ENCODE assay signal across 1 cellular context in the genomic region with DNA sequence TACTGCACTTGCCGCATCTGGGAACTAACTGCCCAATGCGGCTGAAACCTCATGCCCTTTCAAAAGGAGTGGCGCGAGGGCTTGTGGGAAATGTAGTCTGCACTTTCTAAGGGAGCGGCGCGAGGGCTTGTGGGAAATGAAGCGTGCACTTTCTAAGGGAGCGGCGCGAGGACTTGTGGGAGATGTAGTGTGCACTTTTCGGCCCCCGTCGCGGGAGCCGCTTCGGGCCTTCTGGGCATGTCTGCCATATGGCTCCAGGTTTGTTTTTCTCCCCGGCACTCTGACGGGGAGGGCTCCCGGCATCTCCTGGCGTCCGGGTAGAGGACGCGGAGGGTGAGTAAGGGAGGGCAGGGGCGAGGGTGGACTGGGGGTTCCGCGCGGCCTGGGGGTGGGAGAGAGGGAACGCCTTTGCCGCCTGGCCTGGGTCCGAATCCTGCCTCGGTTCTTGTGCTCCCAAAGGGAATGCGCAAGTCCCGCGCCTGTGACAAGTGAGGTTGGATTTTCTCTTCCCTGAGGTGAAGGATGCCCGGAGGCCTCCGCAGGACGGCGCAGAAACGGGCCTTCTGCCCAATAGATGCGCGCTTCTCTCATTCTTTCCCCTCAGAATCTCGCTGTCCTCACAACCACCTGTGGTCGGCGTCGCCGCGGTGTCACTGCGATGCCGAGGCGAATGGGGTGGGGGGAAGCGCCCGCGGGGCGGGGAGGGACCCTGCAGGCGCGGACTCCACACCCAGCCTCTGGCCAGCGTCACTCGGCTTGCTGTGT.
A peak's percentile ranks its signal among the peaks of the same experiment; 100 is the strongest.
TF ChIP-seq lines count a peak whose summit lies in the region.

A gene (plus strand): TSS at position 180 of the 765 bp plus-strand sequence. CDS start 2,281 bp downstream, outside the sequence.

TF ChIP-seq in HEK293, 187 proteins besides CTCF, POLR2A, EP300 and RAD21 (continued from another document):
- TF ChIP-seq, protein P1, sequence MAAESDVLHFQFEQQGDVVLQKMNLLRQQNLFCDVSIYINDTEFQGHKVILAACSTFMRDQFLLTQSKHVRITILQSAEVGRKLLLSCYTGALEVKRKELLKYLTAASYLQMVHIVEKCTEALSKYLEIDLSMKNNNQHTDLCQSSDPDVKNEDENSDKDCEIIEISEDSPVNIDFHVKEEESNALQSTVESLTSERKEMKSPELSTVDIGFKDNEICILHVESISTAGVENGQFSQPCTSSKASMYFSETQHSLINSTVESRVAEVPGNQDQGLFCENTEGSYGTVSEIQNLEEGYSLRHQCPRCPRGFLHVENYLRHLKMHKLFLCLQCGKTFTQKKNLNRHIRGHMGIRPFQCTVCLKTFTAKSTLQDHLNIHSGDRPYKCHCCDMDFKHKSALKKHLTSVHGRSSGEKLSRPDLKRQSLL (tag by site-specific recombination; IDR thresholded peaks at IDR 0.05): 0 out of 2 replicates have a peak, but pooled peaks have one; percentile 14
- peak; percentile 59 for TF ChIP-seq GLIS1 (tag by site-specific recombination; IDR thresholded peaks at IDR 0.05)
- TF ChIP-seq, protein P2, sequence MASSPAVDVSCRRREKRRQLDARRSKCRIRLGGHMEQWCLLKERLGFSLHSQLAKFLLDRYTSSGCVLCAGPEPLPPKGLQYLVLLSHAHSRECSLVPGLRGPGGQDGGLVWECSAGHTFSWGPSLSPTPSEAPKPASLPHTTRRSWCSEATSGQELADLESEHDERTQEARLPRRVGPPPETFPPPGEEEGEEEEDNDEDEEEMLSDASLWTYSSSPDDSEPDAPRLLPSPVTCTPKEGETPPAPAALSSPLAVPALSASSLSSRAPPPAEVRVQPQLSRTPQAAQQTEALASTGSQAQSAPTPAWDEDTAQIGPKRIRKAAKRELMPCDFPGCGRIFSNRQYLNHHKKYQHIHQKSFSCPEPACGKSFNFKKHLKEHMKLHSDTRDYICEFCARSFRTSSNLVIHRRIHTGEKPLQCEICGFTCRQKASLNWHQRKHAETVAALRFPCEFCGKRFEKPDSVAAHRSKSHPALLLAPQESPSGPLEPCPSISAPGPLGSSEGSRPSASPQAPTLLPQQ (tag by site-specific recombination; IDR thresholded peaks at IDR 0.05): peak; percentile 38; the same call in 1 of the 2 replicates
- TF ChIP-seq TCF7L2 (IDR thresholded peaks at IDR 0.05; ENCODE audit: borderline replicate concordance, low read depth, low read length): no peak
- TF ChIP-seq, protein P3, sequence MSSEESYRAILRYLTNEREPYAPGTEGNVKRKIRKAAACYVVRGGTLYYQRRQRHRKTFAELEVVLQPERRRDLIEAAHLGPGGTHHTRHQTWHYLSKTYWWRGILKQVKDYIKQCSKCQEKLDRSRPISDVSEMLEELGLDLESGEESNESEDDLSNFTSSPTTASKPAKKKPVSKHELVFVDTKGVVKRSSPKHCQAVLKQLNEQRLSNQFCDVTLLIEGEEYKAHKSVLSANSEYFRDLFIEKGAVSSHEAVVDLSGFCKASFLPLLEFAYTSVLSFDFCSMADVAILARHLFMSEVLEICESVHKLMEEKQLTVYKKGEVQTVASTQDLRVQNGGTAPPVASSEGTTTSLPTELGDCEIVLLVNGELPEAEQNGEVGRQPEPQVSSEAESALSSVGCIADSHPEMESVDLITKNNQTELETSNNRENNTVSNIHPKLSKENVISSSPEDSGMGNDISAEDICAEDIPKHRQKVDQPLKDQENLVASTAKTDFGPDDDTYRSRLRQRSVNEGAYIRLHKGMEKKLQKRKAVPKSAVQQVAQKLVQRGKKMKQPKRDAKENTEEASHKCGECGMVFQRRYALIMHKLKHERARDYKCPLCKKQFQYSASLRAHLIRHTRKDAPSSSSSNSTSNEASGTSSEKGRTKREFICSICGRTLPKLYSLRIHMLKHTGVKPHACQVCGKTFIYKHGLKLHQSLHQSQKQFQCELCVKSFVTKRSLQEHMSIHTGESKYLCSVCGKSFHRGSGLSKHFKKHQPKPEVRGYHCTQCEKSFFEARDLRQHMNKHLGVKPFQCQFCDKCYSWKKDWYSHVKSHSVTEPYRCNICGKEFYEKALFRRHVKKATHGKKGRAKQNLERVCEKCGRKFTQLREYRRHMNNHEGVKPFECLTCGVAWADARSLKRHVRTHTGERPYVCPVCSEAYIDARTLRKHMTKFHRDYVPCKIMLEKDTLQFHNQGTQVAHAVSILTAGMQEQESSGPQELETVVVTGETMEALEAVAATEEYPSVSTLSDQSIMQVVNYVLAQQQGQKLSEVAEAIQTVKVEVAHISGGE (tag by site-specific recombination; conservative IDR thresholded peaks at IDR 0.05; ENCODE audit: low read depth): peak; percentile 33; the same call in 1 of the 2 replicates
- TF ChIP-seq ZNF2 (tag by site-specific recombination; IDR thresholded peaks at IDR 0.05): peak; percentile 28; the same call in 1 of the 2 replicates
- peak; percentile 37; the same call in 1 of the 2 replicates for TF ChIP-seq YY1 (tag by site-specific recombination; IDR thresholded peaks at IDR 0.05)
- 0 out of 2 replicates have a peak, but pooled peaks have one; percentile 11 for TF ChIP-seq ZNF324 (tag by site-specific recombination; IDR thresholded peaks at IDR 0.05)
- peak; percentile 46; the same call in 1 of the 2 replicates for TF ChIP-seq ZSCAN30 (tag by site-specific recombination; IDR thresholded peaks at IDR 0.05)
- no peak for TF ChIP-seq ZNF48 (tag by site-specific recombination; IDR thresholded peaks at IDR 0.05)
- TF ChIP-seq ZNF510 (tag by site-specific recombination; IDR thresholded peaks at IDR 0.05; ENCODE audit: insufficient replicate concordance): no peak
- TF ChIP-seq GFI1B (tag by site-specific recombination; IDR thresholded peaks at IDR 0.05): no peak
- peak; percentile 33; the same call in 1 of the 2 replicates for TF ChIP-seq ZNF629 (tag by site-specific recombination; IDR thresholded peaks at IDR 0.05)
- TF ChIP-seq ZBTB17 (tag by site-specific recombination; IDR thresholded peaks at IDR 0.05): no peak; the same call in 1 of the 2 replicates
- TF ChIP-seq SP3 (tag by site-specific recombination; IDR thresholded peaks at IDR 0.05): peak; percentile 52
- TF ChIP-seq ZNF391 (tag by site-specific recombination; IDR thresholded peaks at IDR 0.05; ENCODE audit: borderline replicate concordance, low read depth): 0 out of 2 replicates have a peak, but pooled peaks have one; percentile 21
- TF ChIP-seq ZNF112 (tag by site-specific recombination; IDR thresholded peaks at IDR 0.05): no peak
- TF ChIP-seq, protein P4, sequence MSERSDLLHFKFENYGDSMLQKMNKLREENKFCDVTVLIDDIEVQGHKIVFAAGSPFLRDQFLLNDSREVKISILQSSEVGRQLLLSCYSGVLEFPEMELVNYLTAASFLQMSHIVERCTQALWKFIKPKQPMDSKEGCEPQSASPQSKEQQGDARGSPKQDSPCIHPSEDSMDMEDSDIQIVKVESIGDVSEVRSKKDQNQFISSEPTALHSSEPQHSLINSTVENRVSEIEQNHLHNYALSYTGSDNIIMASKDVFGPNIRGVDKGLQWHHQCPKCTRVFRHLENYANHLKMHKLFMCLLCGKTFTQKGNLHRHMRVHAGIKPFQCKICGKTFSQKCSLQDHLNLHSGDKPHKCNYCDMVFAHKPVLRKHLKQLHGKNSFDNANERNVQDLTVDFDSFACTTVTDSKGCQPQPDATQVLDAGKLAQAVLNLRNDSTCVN (tag by site-specific recombination; optimal IDR thresholded peaks at IDR 0.05): peak; percentile 83
- peak; percentile 75 for TF ChIP-seq ZBTB48 (tag by site-specific recombination; IDR thresholded peaks at IDR 0.05)
- 0 out of 2 replicates have a peak, but pooled peaks have one; percentile 17 for TF ChIP-seq KLF8 (tag by site-specific recombination; IDR thresholded peaks at IDR 0.05)
- TF ChIP-seq, protein P5, sequence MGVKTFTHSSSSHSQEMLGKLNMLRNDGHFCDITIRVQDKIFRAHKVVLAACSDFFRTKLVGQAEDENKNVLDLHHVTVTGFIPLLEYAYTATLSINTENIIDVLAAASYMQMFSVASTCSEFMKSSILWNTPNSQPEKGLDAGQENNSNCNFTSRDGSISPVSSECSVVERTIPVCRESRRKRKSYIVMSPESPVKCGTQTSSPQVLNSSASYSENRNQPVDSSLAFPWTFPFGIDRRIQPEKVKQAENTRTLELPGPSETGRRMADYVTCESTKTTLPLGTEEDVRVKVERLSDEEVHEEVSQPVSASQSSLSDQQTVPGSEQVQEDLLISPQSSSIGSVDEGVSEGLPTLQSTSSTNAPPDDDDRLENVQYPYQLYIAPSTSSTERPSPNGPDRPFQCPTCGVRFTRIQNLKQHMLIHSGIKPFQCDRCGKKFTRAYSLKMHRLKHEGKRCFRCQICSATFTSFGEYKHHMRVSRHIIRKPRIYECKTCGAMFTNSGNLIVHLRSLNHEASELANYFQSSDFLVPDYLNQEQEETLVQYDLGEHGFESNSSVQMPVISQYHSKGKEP (tag by site-specific recombination; IDR thresholded peaks at IDR 0.05): peak; percentile 37; the same call in 1 of the 2 replicates
- TF ChIP-seq ZNF335 (tag by site-specific recombination; conservative IDR thresholded peaks at IDR 0.05): peak; percentile 87
- TF ChIP-seq, protein P6, sequence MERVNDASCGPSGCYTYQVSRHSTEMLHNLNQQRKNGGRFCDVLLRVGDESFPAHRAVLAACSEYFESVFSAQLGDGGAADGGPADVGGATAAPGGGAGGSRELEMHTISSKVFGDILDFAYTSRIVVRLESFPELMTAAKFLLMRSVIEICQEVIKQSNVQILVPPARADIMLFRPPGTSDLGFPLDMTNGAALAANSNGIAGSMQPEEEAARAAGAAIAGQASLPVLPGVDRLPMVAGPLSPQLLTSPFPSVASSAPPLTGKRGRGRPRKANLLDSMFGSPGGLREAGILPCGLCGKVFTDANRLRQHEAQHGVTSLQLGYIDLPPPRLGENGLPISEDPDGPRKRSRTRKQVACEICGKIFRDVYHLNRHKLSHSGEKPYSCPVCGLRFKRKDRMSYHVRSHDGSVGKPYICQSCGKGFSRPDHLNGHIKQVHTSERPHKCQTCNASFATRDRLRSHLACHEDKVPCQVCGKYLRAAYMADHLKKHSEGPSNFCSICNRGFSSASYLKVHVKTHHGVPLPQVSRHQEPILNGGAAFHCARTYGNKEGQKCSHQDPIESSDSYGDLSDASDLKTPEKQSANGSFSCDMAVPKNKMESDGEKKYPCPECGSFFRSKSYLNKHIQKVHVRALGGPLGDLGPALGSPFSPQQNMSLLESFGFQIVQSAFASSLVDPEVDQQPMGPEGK (tag by site-specific recombination; IDR thresholded peaks at IDR 0.05): 0 out of 2 replicates have a peak, but pooled peaks have one; percentile 31
- TF ChIP-seq ZNF76 (tag by site-specific recombination; IDR thresholded peaks at IDR 0.05; ENCODE audit: borderline replicate concordance, low read depth): peak; percentile 96
- TF ChIP-seq, protein P7, sequence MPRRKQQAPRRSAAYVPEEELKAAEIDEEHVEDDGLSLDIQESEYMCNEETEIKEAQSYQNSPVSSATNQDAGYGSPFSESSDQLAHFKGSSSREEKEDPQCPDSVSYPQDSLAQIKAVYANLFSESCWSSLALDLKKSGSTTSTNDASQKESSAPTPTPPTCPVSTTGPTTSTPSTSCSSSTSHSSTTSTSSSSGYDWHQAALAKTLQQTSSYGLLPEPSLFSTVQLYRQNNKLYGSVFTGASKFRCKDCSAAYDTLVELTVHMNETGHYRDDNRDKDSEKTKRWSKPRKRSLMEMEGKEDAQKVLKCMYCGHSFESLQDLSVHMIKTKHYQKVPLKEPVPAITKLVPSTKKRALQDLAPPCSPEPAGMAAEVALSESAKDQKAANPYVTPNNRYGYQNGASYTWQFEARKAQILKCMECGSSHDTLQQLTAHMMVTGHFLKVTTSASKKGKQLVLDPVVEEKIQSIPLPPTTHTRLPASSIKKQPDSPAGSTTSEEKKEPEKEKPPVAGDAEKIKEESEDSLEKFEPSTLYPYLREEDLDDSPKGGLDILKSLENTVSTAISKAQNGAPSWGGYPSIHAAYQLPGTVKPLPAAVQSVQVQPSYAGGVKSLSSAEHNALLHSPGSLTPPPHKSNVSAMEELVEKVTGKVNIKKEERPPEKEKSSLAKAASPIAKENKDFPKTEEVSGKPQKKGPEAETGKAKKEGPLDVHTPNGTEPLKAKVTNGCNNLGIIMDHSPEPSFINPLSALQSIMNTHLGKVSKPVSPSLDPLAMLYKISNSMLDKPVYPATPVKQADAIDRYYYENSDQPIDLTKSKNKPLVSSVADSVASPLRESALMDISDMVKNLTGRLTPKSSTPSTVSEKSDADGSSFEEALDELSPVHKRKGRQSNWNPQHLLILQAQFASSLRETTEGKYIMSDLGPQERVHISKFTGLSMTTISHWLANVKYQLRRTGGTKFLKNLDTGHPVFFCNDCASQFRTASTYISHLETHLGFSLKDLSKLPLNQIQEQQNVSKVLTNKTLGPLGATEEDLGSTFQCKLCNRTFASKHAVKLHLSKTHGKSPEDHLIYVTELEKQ (tag by site-specific recombination; IDR thresholded peaks at IDR 0.05; ENCODE audit: borderline replicate concordance): no peak
- TF ChIP-seq, protein P8, sequence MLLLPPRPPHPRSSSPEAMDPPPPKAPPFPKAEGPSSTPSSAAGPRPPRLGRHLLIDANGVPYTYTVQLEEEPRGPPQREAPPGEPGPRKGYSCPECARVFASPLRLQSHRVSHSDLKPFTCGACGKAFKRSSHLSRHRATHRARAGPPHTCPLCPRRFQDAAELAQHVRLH (tag by site-specific recombination; IDR thresholded peaks at IDR 0.05): no peak
- no peak for TF ChIP-seq ZNF785 (tag by site-specific recombination; IDR thresholded peaks at IDR 0.05)
- TF ChIP-seq SCRT2 (tag by site-specific recombination; IDR thresholded peaks at IDR 0.05): peak; percentile 97
- peak; percentile 45; the same call in 1 of the 2 replicates for TF ChIP-seq SP7 (tag by site-specific recombination; IDR thresholded peaks at IDR 0.05)
- peak; percentile 82 for TF ChIP-seq ZXDB (tag by site-specific recombination; IDR thresholded peaks at IDR 0.05)
- peak; percentile 49; the same call in 1 of the 2 replicates for TF ChIP-seq SCRT1 (tag by site-specific recombination; IDR thresholded peaks at IDR 0.05; ENCODE audit: borderline replicate concordance)
- TF ChIP-seq, protein P9, sequence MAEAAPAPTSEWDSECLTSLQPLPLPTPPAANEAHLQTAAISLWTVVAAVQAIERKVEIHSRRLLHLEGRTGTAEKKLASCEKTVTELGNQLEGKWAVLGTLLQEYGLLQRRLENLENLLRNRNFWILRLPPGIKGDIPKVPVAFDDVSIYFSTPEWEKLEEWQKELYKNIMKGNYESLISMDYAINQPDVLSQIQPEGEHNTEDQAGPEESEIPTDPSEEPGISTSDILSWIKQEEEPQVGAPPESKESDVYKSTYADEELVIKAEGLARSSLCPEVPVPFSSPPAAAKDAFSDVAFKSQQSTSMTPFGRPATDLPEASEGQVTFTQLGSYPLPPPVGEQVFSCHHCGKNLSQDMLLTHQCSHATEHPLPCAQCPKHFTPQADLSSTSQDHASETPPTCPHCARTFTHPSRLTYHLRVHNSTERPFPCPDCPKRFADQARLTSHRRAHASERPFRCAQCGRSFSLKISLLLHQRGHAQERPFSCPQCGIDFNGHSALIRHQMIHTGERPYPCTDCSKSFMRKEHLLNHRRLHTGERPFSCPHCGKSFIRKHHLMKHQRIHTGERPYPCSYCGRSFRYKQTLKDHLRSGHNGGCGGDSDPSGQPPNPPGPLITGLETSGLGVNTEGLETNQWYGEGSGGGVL (tag by site-specific recombination; IDR thresholded peaks at IDR 0.05): peak; percentile 40; the same call in 1 of the 2 replicates
- TF ChIP-seq ZNF610 (tag by site-specific recombination; IDR thresholded peaks at IDR 0.05; ENCODE audit: borderline replicate concordance): peak; percentile 37; the same call in 1 of the 2 replicates
- no peak for TF ChIP-seq GLI4 (tag by site-specific recombination; IDR thresholded peaks at IDR 0.05)
